ENCODE assay signal across 12 cellular contexts in the genomic region with DNA sequence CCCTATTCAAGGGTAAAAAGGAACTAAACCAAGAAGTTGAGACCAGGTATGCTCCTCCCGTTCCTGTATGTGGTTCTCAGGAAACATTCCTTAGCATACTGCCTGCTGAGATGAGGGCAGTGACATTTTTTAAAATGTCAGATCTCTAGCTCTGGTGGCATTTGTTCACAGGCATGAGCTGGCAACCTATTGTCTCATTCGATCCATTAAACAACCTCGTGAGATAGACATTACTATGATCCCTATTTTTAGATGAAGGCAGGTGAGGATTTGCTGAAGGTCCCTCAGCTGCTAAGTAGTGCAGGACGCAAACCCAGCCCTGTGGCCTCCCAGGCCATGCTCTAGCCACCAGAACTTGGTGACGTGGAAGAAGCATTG.
DNase-seq lines count a peak whose midpoint lies in the region; ATAC-seq and TF ChIP-seq lines count a peak whose summit lies in the region.
"Had no signal": no experiment of that assay in that cellular context is flagged by ENCODE, and none has a peak within 500 bp of the region (broad histone marks: within the 10 kb centered on the region; RNA-seq: fewer than 3 reads in every experiment).

No MANE protein-coding gene starts in this region.

- peaks cover 80% of the 10 kb centered on the region for H3K36me3 Mint-ChIP-seq in activated T-cell treated with anti-CD3 and anti-CD28 coated beads, Interleukin-2, amount 50 U/mL, for 24 hours (ENCODE audit: low read depth)
- peaks cover 52% of the 10 kb centered on the region for H3K36me3 Mint-ChIP-seq in activated T-cell treated with anti-CD3 and anti-CD28 coated beads, Interleukin-2, amount 50 U/mL, for 4 hours (ENCODE audit: insufficient read depth)
- peaks cover 57% of the 10 kb centered on the region for H3K36me3 Mint-ChIP-seq in activated T-helper 2 cell treated with anti-CD3 and anti-CD28 coated beads, Interferon-gamma antibody, Interleukin-2, Interleukin-4, amounts not matched to agents 10 μg/mL and 5 μg/mL and 100 μg/mL, durations not matched to agents 14 hours and 24 hours and 36 hours (ENCODE audit: low read depth)
- peaks cover 58% of the 10 kb centered on the region for H3K36me3 Mint-ChIP-seq in stimulated activated naive CD8-positive, alpha-beta T cell treated with anti-CD3 and anti-CD28 coated beads, Interleukin-15, Interleukin-2, amounts not matched to agents 100 ng/mL and 50 ng/mL, for 24 hours (ENCODE audit: low read depth)

- H3K4me1 ChIP-seq in colonic mucosa = no peaks in the 10 kb centered on the region

- no peak overlapping the region for H3K9ac ChIP-seq in colonic mucosa (ENCODE audit: low read depth in 2 of 2, low read length in 2 of 2)

- no peaks in the 10 kb centered on the region for H3K9me3 Mint-ChIP-seq in activated T-cell treated with anti-CD3 and anti-CD28 coated beads, Interleukin-2, amount 50 U/mL, for 24 hours
- H3K9me3 Mint-ChIP-seq in activated T-cell treated with anti-CD3 and anti-CD28 coated beads, Interleukin-2, amount 50 U/mL, for 4 hours = no peaks in the 10 kb centered on the region
- no peaks in the 10 kb centered on the region for H3K9me3 Mint-ChIP-seq in activated T-helper 2 cell treated with anti-CD3 and anti-CD28 coated beads, Interferon-gamma antibody, Interleukin-2, Interleukin-4, amounts not matched to agents 10 μg/mL and 5 μg/mL and 100 μg/mL, durations not matched to agents 14 hours and 24 hours and 36 hours
- H3K9me3 Mint-ChIP-seq in stimulated activated naive CD8-positive, alpha-beta T cell treated with anti-CD3 and anti-CD28 coated beads, Interleukin-15, Interleukin-2, amounts not matched to agents 100 ng/mL and 50 ng/mL, for 24 hours = no peaks in the 10 kb centered on the region

- no peak for TF ChIP-seq CTCF in colonic mucosa (IDR thresholded peaks at IDR 0.05)

- no peak overlapping the region for H3K4me3 ChIP-seq in colonic mucosa
- H3K4me3 ChIP-seq: mucosa of descending colon, SJCRH30 had no signal

- no peaks in the 10 kb centered on the region for H3K27me3 ChIP-seq in colonic mucosa
- H3K27me3 ChIP-seq: SJCRH30 had no signal

- peaks cover 25% of the 10 kb centered on the region for H3K4me1 Mint-ChIP-seq in activated T-cell treated with anti-CD3 and anti-CD28 coated beads, Interleukin-2, amount 50 U/mL, for 24 hours (ENCODE audit: low read depth)
- H3K4me1 Mint-ChIP-seq in activated T-cell treated with anti-CD3 and anti-CD28 coated beads, Interleukin-2, amount 50 U/mL, for 4 hours (ENCODE audit: low read depth) = peaks cover 23% of the 10 kb centered on the region
- H3K4me1 Mint-ChIP-seq in activated T-helper 2 cell treated with anti-CD3 and anti-CD28 coated beads, Interferon-gamma antibody, Interleukin-2, Interleukin-4, amounts not matched to agents 10 μg/mL and 5 μg/mL and 100 μg/mL, durations not matched to agents 14 hours and 24 hours and 36 hours (ENCODE audit: low read depth) = peaks cover 24% of the 10 kb centered on the region
- H3K4me1 Mint-ChIP-seq in stimulated activated naive CD8-positive, alpha-beta T cell treated with anti-CD3 and anti-CD28 coated beads, Interleukin-15, Interleukin-2, amounts not matched to agents 100 ng/mL and 50 ng/mL, for 24 hours (ENCODE audit: low read depth) = peaks cover 36% of the 10 kb centered on the region

- peak overlapping the region; percentile 41 for H3K4me3 Mint-ChIP-seq in activated T-cell treated with anti-CD3 and anti-CD28 coated beads, Interleukin-2, amount 50 U/mL, for 24 hours
- no peak overlapping the region for H3K4me3 Mint-ChIP-seq in activated T-cell treated with anti-CD3 and anti-CD28 coated beads, Interleukin-2, amount 50 U/mL, for 4 hours
- peak overlapping the region; percentile 33 for H3K4me3 Mint-ChIP-seq in activated T-helper 2 cell treated with anti-CD3 and anti-CD28 coated beads, Interferon-gamma antibody, Interleukin-2, Interleukin-4, amounts not matched to agents 10 μg/mL and 5 μg/mL and 100 μg/mL, durations not matched to agents 14 hours and 24 hours and 36 hours (ENCODE audit: low read depth)
- peak overlapping the region; percentile 72 for H3K4me3 Mint-ChIP-seq in stimulated activated naive CD8-positive, alpha-beta T cell treated with anti-CD3 and anti-CD28 coated beads, Interleukin-15, Interleukin-2, amounts not matched to agents 100 ng/mL and 50 ng/mL, for 24 hours

- no peak overlapping the region for H3K27ac ChIP-seq in colonic mucosa
- H3K27ac ChIP-seq: SJCRH30 had no signal

- no peak for TF ChIP-seq POLR2A in erythroblast (IDR thresholded peaks at IDR 0.05; ENCODE audit: low read length)

- H3K9me3 ChIP-seq in colonic mucosa = no peaks in the 10 kb centered on the region
- H3K9me3 ChIP-seq: mucosa of descending colon, SJCRH30 had no signal

- peaks cover 5% of the 10 kb centered on the region for H3K36me3 ChIP-seq in colonic mucosa
- H3K36me3 ChIP-seq: SJCRH30 had no signal

- intact Hi-C loops in activated T-helper 2 cell treated with anti-CD3 and anti-CD28 coated beads, Interferon-gamma antibody, Interleukin-2, Interleukin-4, amounts not matched to agents 10 μg/mL and 5 μg/mL and 100 μg/mL, durations not matched to agents 14 hours and 24 hours and 36 hours (cut with micrococcal nuclease) = loop anchor here (2.0 kb wide), 1 partner anchor 90 kb away; a partner anchor contains a TSS
- intact Hi-C loops in colonic mucosa (cut with DNase I) = no loop called here

- DNase-seq in activated T-cell treated with anti-CD3 and anti-CD28 coated beads, Interleukin-2, amount 50 U/mL, for 24 hours = no peak
- no peak for DNase-seq in activated T-cell treated with anti-CD3 and anti-CD28 coated beads, Interleukin-2, amount 50 U/mL, for 4 hours
- no peak for DNase-seq in activated T-helper 2 cell treated with anti-CD3 and anti-CD28 coated beads, Interferon-gamma antibody, Interleukin-2, Interleukin-4, amounts not matched to agents 10 μg/mL and 5 μg/mL and 100 μg/mL, durations not matched to agents 14 hours and 24 hours and 36 hours (ENCODE audit: low spot score)
- no peak for DNase-seq in colonic mucosa
- DNase-seq in erythroblast (lab: John Stamatoyannopoulos, UW) = no peak
- DNase-seq in NCI-H526 (lab: John Stamatoyannopoulos, UW) = no peak
- DNase-seq: EL, NCI-H226, SJCRH30 had no signal

- peak overlapping the region; percentile 85 for H3K27ac Mint-ChIP-seq in activated T-cell treated with anti-CD3 and anti-CD28 coated beads, Interleukin-2, amount 50 U/mL, for 24 hours
- peak overlapping the region; percentile 60 for H3K27ac Mint-ChIP-seq in activated T-helper 2 cell treated with anti-CD3 and anti-CD28 coated beads, Interferon-gamma antibody, Interleukin-2, Interleukin-4, amounts not matched to agents 10 μg/mL and 5 μg/mL and 100 μg/mL, durations not matched to agents 14 hours and 24 hours and 36 hours
- peak overlapping the region; percentile 90 for H3K27ac Mint-ChIP-seq in stimulated activated naive CD8-positive, alpha-beta T cell treated with anti-CD3 and anti-CD28 coated beads, Interleukin-15, Interleukin-2, amounts not matched to agents 100 ng/mL and 50 ng/mL, for 24 hours

- no peak for ATAC-seq in activated T-cell treated with anti-CD3 and anti-CD28 coated beads, Interleukin-2, amount 50 U/mL, for 4 hours
- peak; percentile 9 for ATAC-seq in HG03025 (IDR thresholded peaks at IDR 0.05; ENCODE audit: low FRiP score, unreplicated experiment)

- H3K27me3 Mint-ChIP-seq in activated T-cell treated with anti-CD3 and anti-CD28 coated beads, Interleukin-2, amount 50 U/mL, for 24 hours = no peaks in the 10 kb centered on the region
- H3K27me3 Mint-ChIP-seq in activated T-cell treated with anti-CD3 and anti-CD28 coated beads, Interleukin-2, amount 50 U/mL, for 4 hours (ENCODE audit: low read depth) = no peaks in the 10 kb centered on the region
- H3K27me3 Mint-ChIP-seq in activated T-helper 2 cell treated with anti-CD3 and anti-CD28 coated beads, Interferon-gamma antibody, Interleukin-2, Interleukin-4, amounts not matched to agents 10 μg/mL and 5 μg/mL and 100 μg/mL, durations not matched to agents 14 hours and 24 hours and 36 hours (ENCODE audit: low read depth) = no peaks in the 10 kb centered on the region
- H3K27me3 Mint-ChIP-seq in stimulated activated naive CD8-positive, alpha-beta T cell treated with anti-CD3 and anti-CD28 coated beads, Interleukin-15, Interleukin-2, amounts not matched to agents 100 ng/mL and 50 ng/mL, for 24 hours = no peaks in the 10 kb centered on the region
